ENCODE assay signal across 10 cellular contexts in genomic region chr12:22047495-22047894, GRCh38. TPM values are rescaled to one million over a fixed set of nuclear protein-coding genes. Genes with fewer than 3 reads are reported as not detected.
DNase-seq lines count a peak whose midpoint lies in the region; ATAC-seq, FAIRE-seq and TF ChIP-seq lines count a peak whose summit lies in the region.
"Had no signal": no experiment of that assay in that cellular context is flagged by ENCODE, and none has a peak within 500 bp of the region (broad histone marks: within the 10 kb centered on the region; RNA-seq: fewer than 3 reads in every experiment).

No MANE protein-coding gene starts in this region.

- TF ChIP-seq EP300 in transverse colon (IDR thresholded peaks at IDR 0.05; ENCODE audit: low read depth) = no peak

- peaks cover 3% of the 10 kb centered on the region in 2 donors for H3K36me3 Mint-ChIP-seq in activated T-cell treated with anti-CD3 and anti-CD28 coated beads, Interleukin-2, amount 50 U/mL, for 72 hours (ENCODE audit: insufficient read depth in 2 of 2)
- H3K36me3 Mint-ChIP-seq in activated CD8-positive, alpha-beta T cell treated with anti-CD3 and anti-CD28 coated beads, Interleukin-2, amount 10 ng/mL, durations not matched to agents 7 days and 5 days (ENCODE audit: low read depth) = peaks cover 18% of the 10 kb centered on the region

- POLR2A ChIA-PET in activated CD8-positive, alpha-beta T cell treated with anti-CD3 and anti-CD28 coated beads, Interleukin-2, amount 10 ng/mL, durations not matched to agents 7 days and 5 days (lab: Charles Lee) = no interaction called here

- no peaks in the 10 kb centered on the region for H3K36me3 ChIP-seq in transverse colon

- intact Hi-C loops in transverse colon (cut with DNase I; ENCODE audit: low total_unique reads) = loop anchor here (5.0 kb wide), 1 partner anchor 465 kb away; no protein-coding TSS in a partner anchor

- no peaks in the 10 kb centered on the region for H3K27me3 ChIP-seq in transverse colon

- peaks cover 53% of the 10 kb centered on the region for H3K4me1 Mint-ChIP-seq in activated T-cell treated with anti-CD3 and anti-CD28 coated beads, Interleukin-2, amount 50 U/mL, for 72 hours (ENCODE audit: low read depth)
- peaks cover 25% of the 10 kb centered on the region for H3K4me1 Mint-ChIP-seq in activated CD8-positive, alpha-beta T cell treated with anti-CD3 and anti-CD28 coated beads, Interleukin-2, amount 10 ng/mL, durations not matched to agents 7 days and 5 days (ENCODE audit: low read depth)

- TF ChIP-seq CTCF in transverse colon (IDR thresholded peaks at IDR 0.05) = no peak

- H3K27ac ChIP-seq in transverse colon = peak overlapping the region; percentile 94 to 99 (median 97)

- peak overlapping the region; percentile 87 for H3K27ac Mint-ChIP-seq in activated T-cell treated with anti-CD3 and anti-CD28 coated beads, Interleukin-2, amount 50 U/mL, for 72 hours
- no peak overlapping the region for H3K27ac Mint-ChIP-seq in activated CD8-positive, alpha-beta T cell treated with anti-CD3 and anti-CD28 coated beads, Interleukin-2, amount 10 ng/mL, durations not matched to agents 7 days and 5 days

- WGBS in transverse colon (ENCODE audit: low coverage in 1 of 2), 2 donors = 47 to 73% methylated on average over 1 to 2 of the region's 2 CpGs

- H3K9me3 ChIP-seq in transverse colon = no peaks in the 10 kb centered on the region

- peak overlapping the region; percentile 66 for H3K4me3 ChIP-seq in iPS-11a (ENCODE audit: low read depth, low read length)
- peak overlapping the region in 3 of 4 donors; percentile 93 to 99 (median 99) for H3K4me3 ChIP-seq in transverse colon

- in situ Hi-C loops in transverse colon (cut with MboI; ENCODE audit: low pct_ligation_motif_present in 1 of 4, low pct_unique_long_range_greater_than_20kb in 1 of 4, low sequenced_read_pairs in 3 of 4) = loop anchor here in 1 of 4 donors (10.0 kb wide), 1 partner anchor 543 kb away; the partner anchor contains the start of genes GOLT1B and RECQL

- ATAC-seq in activated T-cell treated with anti-CD3 and anti-CD28 coated beads, Interleukin-2, amount 50 U/mL, for 72 hours (replicated peaks in 1 of 2) = no peak
- no peak for ATAC-seq in activated CD8-positive, alpha-beta T cell treated with anti-CD3 and anti-CD28 coated beads, Interleukin-2, amount 10 ng/mL, durations not matched to agents 7 days and 5 days
- ATAC-seq in GM18520 (IDR thresholded peaks at IDR 0.05; ENCODE audit: unreplicated experiment) (no peak), HG03108 (IDR thresholded peaks at IDR 0.05; ENCODE audit: unreplicated experiment) (no peak)

- CTCF ChIA-PET in activated CD8-positive, alpha-beta T cell treated with anti-CD3 and anti-CD28 coated beads, Interleukin-2, amount 10 ng/mL, durations not matched to agents 7 days and 5 days (lab: Charles Lee) = interaction anchor here (1.0 to 1.7 kb wide), 4 partner anchors 22 to 396 kb away, joined by 3 to 4 read pairs (median 4); no protein-coding TSS in a partner anchor

- H3K4me3 Mint-ChIP-seq in activated T-cell treated with anti-CD3 and anti-CD28 coated beads, Interleukin-2, amount 50 U/mL, for 72 hours = peak overlapping the region; percentile 93 to 94
- H3K4me3 Mint-ChIP-seq in activated CD8-positive, alpha-beta T cell treated with anti-CD3 and anti-CD28 coated beads, Interleukin-2, amount 10 ng/mL, durations not matched to agents 7 days and 5 days = peak overlapping the region; percentile 96

- no peaks in the 10 kb centered on the region for H3K9me3 Mint-ChIP-seq in activated T-cell treated with anti-CD3 and anti-CD28 coated beads, Interleukin-2, amount 50 U/mL, for 72 hours
- no peaks in the 10 kb centered on the region for H3K9me3 Mint-ChIP-seq in activated CD8-positive, alpha-beta T cell treated with anti-CD3 and anti-CD28 coated beads, Interleukin-2, amount 10 ng/mL, durations not matched to agents 7 days and 5 days (ENCODE audit: insufficient read depth)

- H3K4me1 ChIP-seq in transverse colon = peaks cover 4 to 72% (median 50%) of the 10 kb centered on the region in 4 donors

- FAIRE-seq in frontal cortex (lab: Jason Lieb, UNC) = no peak
- FAIRE-seq: endometrium had no signal

- DNase-seq in activated T-cell treated with anti-CD3 and anti-CD28 coated beads, Interleukin-2, amount 50 U/mL, for 72 hours = no peak
- DNase-seq in activated T-cell treated with anti-CD3 and anti-CD28 coated beads, Interleukin-2, amount 50 U/mL, for 48 hours = no peak
- DNase-seq in activated CD8-positive, alpha-beta T cell treated with anti-CD3 and anti-CD28 coated beads, Interleukin-2, amount 10 ng/mL, durations not matched to agents 7 days and 5 days = no peak
- DNase-seq in transverse colon (no peak), frontal cortex (ENCODE audit: low spot score in 2 of 2) (no peak)
- DNase-seq: NCI-H774 had no signal

- TF ChIP-seq POLR2A in transverse colon (IDR thresholded peaks at IDR 0.05) = no peak

- H3K27me3 Mint-ChIP-seq in activated T-cell treated with anti-CD3 and anti-CD28 coated beads, Interleukin-2, amount 50 U/mL, for 72 hours (ENCODE audit: low read depth) = no peaks in the 10 kb centered on the region
- H3K27me3 Mint-ChIP-seq in activated CD8-positive, alpha-beta T cell treated with anti-CD3 and anti-CD28 coated beads, Interleukin-2, amount 10 ng/mL, durations not matched to agents 7 days and 5 days (ENCODE audit: low read depth) = no peaks in the 10 kb centered on the region

RNA-seq across cellular contexts. Expression of gene CMAS, which starts 1.5 kb away (rescaled TPM):
- 10 to 100 TPM; 37.4 to 39.5 TPM for total RNA-seq in activated T-cell treated with anti-CD3 and anti-CD28 coated beads, Interleukin-2, amount 50 U/mL, for 72 hours
- 10 to 100 TPM; 31.6 to 34.1 TPM for total RNA-seq in activated CD8-positive, alpha-beta T cell treated with anti-CD3 and anti-CD28 coated beads, Interleukin-2, amount 10 ng/mL, durations not matched to agents 7 days and 5 days
- total RNA-seq in transverse colon = 10 to 100 TPM; 12.3 to 92.6 (median 69.0) TPM
- 52.2 TPM for total RNA-seq in frontal cortex
